ENCODE assay signal across 8 cellular contexts in genomic region chr2:12177052-12177994, GRCh38.
A peak's percentile ranks its signal among the peaks of the same experiment; 100 is the strongest.
DNase-seq lines count a peak whose midpoint lies in the region; ATAC-seq and TF ChIP-seq lines count a peak whose summit lies in the region.

No MANE protein-coding gene starts in this region.

- DNase-seq in NOMO-1 treated with dmso at 0.1 percent for 144 hours (lab: John Stamatoyannopoulos, UW; ENCODE audit: unreplicated experiment) = peak; percentile 34
- no peak for DNase-seq in lower lobe of right lung
- no peak for DNase-seq in GF-D8 (lab: John Stamatoyannopoulos, UW)
- no peak for DNase-seq in DMS79 treated with DMSO at 0.1 percent for 48 hours (lab: John Stamatoyannopoulos, UW)

- no peaks in the 10 kb centered on the region for H3K9me3 Mint-ChIP-seq in brain

- H3K4me1 Mint-ChIP-seq in brain = peaks cover 52% of the 10 kb centered on the region

- ATAC-seq in GM18867 (IDR thresholded peaks at IDR 0.05; ENCODE audit: unreplicated experiment) (peak; percentile 88), HG02973 (IDR thresholded peaks at IDR 0.05; ENCODE audit: unreplicated experiment) (peak; percentile 85), lower lobe of right lung (peak; percentile 71 to 80)

- no peaks in the 10 kb centered on the region for H3K36me3 Mint-ChIP-seq in brain

- H3K4me3 ChIP-seq in BLaER1 (peak overlapping the region; percentile 16; the same call in 1 of the 2 replicates), lower lobe of right lung (no peak overlapping the region)

- intact Hi-C loops in lower lobe of right lung (cut with DNase I) = no loop called here

- peaks cover 20% of the 10 kb centered on the region; the same call in 1 of the 2 replicates for H3K9me3 ChIP-seq in BLaER1
- no peaks in the 10 kb centered on the region for H3K9me3 ChIP-seq in lower lobe of right lung

- H3K4me2 ChIP-seq in BLaER1 = peak overlapping the region; percentile 92

- H3K4me3 Mint-ChIP-seq in brain = peak overlapping the region in 2 of 5 experiments; percentile 7 to 33

- no peaks in the 10 kb centered on the region for H3K27me3 ChIP-seq in BLaER1
- H3K27me3 ChIP-seq in lower lobe of right lung (ENCODE audit: low read depth) = no peaks in the 10 kb centered on the region

- H3K27me3 Mint-ChIP-seq in brain = peaks cover 4% of the 10 kb centered on the region

- TF ChIP-seq CTCF in brain (conservative IDR thresholded peaks at IDR 0.05) (no peak), lower lobe of right lung (IDR thresholded peaks at IDR 0.05) (no peak)

- no peaks in the 10 kb centered on the region for H3K36me3 ChIP-seq in BLaER1
- no peaks in the 10 kb centered on the region for H3K36me3 ChIP-seq in lower lobe of right lung

- peak overlapping the region; percentile 47 for H3K9ac ChIP-seq in BLaER1

- H3K27ac Mint-ChIP-seq in brain = peak overlapping the region in 3 of 5 experiments; percentile 60 to 93 (median 84)

- H3K4me1 ChIP-seq in BLaER1 = peaks cover 99% of the 10 kb centered on the region
- peaks cover 31% of the 10 kb centered on the region for H3K4me1 ChIP-seq in lower lobe of right lung

- H3K27ac ChIP-seq in BLaER1 (peak overlapping the region; percentile 96), lower lobe of right lung (peak overlapping the region; percentile 5)

- H4K20me1 ChIP-seq in BLaER1 = no peaks in the 10 kb centered on the region
